9 cellular contexts compared by ENCODE assay signal in the genomic region with DNA sequence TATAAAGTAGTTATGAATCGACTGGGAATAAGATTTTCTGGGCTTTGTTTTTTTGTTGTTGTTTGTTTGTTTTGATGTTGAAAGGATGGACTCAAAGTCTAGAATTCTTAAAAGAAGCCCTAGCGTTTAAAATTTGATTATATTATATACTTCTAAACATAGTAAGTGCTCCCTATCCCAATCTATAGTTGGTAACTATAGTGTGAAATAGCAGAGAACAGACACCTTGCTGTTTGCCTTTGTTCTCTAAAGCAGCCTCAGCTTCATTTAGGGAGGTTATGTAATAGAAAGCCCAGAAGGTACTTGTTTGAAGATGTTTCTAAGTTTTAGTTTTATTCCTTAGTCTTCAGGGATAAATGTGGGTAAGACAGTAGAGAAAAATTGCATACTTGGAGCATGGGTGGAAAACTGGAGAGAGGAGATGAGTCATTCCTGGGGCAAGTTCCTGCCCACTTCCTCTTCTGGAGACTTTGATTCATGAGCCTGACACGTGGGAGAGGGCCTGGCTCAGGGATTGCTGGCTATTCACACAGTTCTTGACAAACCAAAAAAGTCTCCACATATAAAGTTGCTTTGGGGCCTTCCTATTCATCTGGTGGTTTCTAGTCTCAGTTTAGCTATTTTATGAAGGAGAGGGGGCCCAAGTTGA.
DNase-seq lines count a peak whose midpoint lies in the region; ATAC-seq, FAIRE-seq and TF ChIP-seq lines count a peak whose summit lies in the region.
"Had no signal": no experiment of that assay in that cellular context is flagged by ENCODE, and none has a peak within 500 bp of the region (broad histone marks: within the 10 kb centered on the region; RNA-seq: fewer than 3 reads in every experiment).

No MANE protein-coding gene starts in this region.

- POLR2A ChIA-PET in MCF 10A (lab: Yijun Ruan, JAX), result interaction anchor here (0.5 to 1.8 kb wide), 8 partner anchors 9 to 205 kb away, joined by 3 to 9 read pairs (median 3); partner anchors contain the start of gene MYO1B
- POLR2A ChIA-PET in HepG2 (lab: Yijun Ruan, JAX), result no interaction called here

- H3K27ac Mint-ChIP-seq in MCF 10A (ENCODE audit: low read depth, unreplicated experiment), result peak overlapping the region; percentile 57

- TF ChIP-seq EP300 in HepG2 (IDR thresholded peaks at IDR 0.05; ENCODE audit: low read depth in 2 of 2, low read length in 2 of 2), result peak in 1 of 2 experiments; percentile 80; a peak in 2 of 4 replicates
- TF ChIP-seq EP300 in HepG2 (CRISPR knock-in tag; IDR thresholded peaks at IDR 0.05; ENCODE audit: borderline replicate concordance), result peak; percentile 54; the same call in 1 of the 2 replicates

- H3K9me3 ChIP-seq in HepG2 (ENCODE audit: low read length) (no peaks in the 10 kb centered on the region), thoracic aorta (no peaks in the 10 kb centered on the region)
- H3K9me3 ChIP-seq: neutrophil had no signal

- H3K4me3 ChIP-seq in HepG2 (replicated peaks in 1 of 3; ENCODE audit: insufficient read depth in 1 of 3, low read depth in 2 of 3, low read length in 3 of 3) (no peak overlapping the region), thoracic aorta (no peak overlapping the region)

- H2AFZ ChIP-seq in HepG2 (ENCODE audit: low read length), result no peak overlapping the region

- peak; percentile 98 for ATAC-seq in HepG2
- ATAC-seq in thoracic aorta (ENCODE audit: insufficient number of reproducible peaks, low FRiP score, low read depth), result peak; percentile 93

- in situ Hi-C loops in HepG2 (cut with HindIII; ENCODE audit: extremely low pct_ligation_motif_present, low pct_unique_long_range_greater_than_20kb), result no loop called here

- TF ChIP-seq RAD21 in HepG2 (CRISPR knock-in tag; IDR thresholded peaks at IDR 0.05), result no peak

- peaks cover 55% of the 10 kb centered on the region for H3K36me3 Mint-ChIP-seq in MCF 10A (ENCODE audit: insufficient read depth, unreplicated experiment)

- H3K27me3 ChIP-seq in HepG2 (ENCODE audit: control insufficient read depth in 1 of 2, insufficient read depth in 2 of 2, low read length in 2 of 2) (no peaks in the 10 kb centered on the region), thoracic aorta (replicated peaks; ENCODE audit: insufficient read depth) (no peaks in the 10 kb centered on the region)
- H3K27me3 ChIP-seq: neutrophil had no signal

- CTCF ChIA-PET in MCF 10A (lab: Yijun Ruan, JAX) (interaction anchor here (0.7 to 0.9 kb wide), 2 partner anchors 63 to 206 kb away, joined by 3 read pairs; no protein-coding TSS in a partner anchor), HepG2 (lab: Yijun Ruan, JAX; ENCODE audit: low intra/inter-chr PET ratio, low total read pairs) (no interaction called here)

- intact Hi-C loops in MCF 10A (cut with micrococcal nuclease) (loop anchor here (2.0 to 5.0 kb wide), 2 partner anchors 130 to 160 kb away; no protein-coding TSS in a partner anchor), HepG2 (cut with micrococcal nuclease; ENCODE audit: unreplicated experiment) (loop anchor here (2.0 to 10.0 kb wide), 2 partner anchors 128 to 130 kb away; no protein-coding TSS in a partner anchor)

- 45% methylated on average over 3 of the region's 3 CpGs for WGBS in HepG2 (ENCODE audit: low lambda C conversion rate)

- H3K9me3 Mint-ChIP-seq in MCF 10A (ENCODE audit: unreplicated experiment), result no peaks in the 10 kb centered on the region

- H3K4me1 ChIP-seq in HepG2 (ENCODE audit: insufficient read depth, low read length) (peaks cover 44% of the 10 kb centered on the region), thoracic aorta (ENCODE audit: control insufficient read depth in 1 of 2, low read depth in 2 of 2) (peaks cover 14 to 19% of the 10 kb centered on the region in 2 donors)

- no peaks in the 10 kb centered on the region for H3K79me2 ChIP-seq in HepG2 (ENCODE audit: insufficient read depth, low read length)

- no peaks in the 10 kb centered on the region for H4K20me1 ChIP-seq in HepG2 (ENCODE audit: insufficient read depth, low read length)

- no peak overlapping the region for H3K4me3 Mint-ChIP-seq in MCF 10A (ENCODE audit: unreplicated experiment)

- H3K9ac ChIP-seq in HepG2 (ENCODE audit: insufficient read depth, low read depth, low read length), result 0 out of 2 replicates have a peak overlapping the region, but pooled peaks have one; percentile 21

- H3K27ac ChIP-seq in HepG2 (ENCODE audit: extremely low read length, insufficient read depth, low read length) (peak overlapping the region; percentile 52), thoracic aorta (peak overlapping the region in 1 of 2 donors; percentile 72)
- H3K27ac ChIP-seq: neutrophil had no signal

- peaks cover 23% of the 10 kb centered on the region for H3K4me1 Mint-ChIP-seq in MCF 10A (ENCODE audit: insufficient read depth, unreplicated experiment)

- FAIRE-seq in H54 (lab: Jason Lieb, UNC), result peak; percentile 99
- peak; percentile 51 for FAIRE-seq in HepG2 (lab: Jason Lieb, UNC)

- DNase-seq in EL (peak; percentile 94), H54 (ENCODE audit: insufficient read length, low spot score) (peak; percentile 49), NCI-H226 (peak; percentile 94), MCF 10A (ENCODE audit: unreplicated experiment) (peak; percentile 92), HepG2 (ENCODE audit: low spot score) (peak; percentile 86), thoracic aorta (ENCODE audit: low spot score) (peak; percentile 70), NCI-H128 (lab: John Stamatoyannopoulos, UW; ENCODE audit: unreplicated experiment) (no peak), cerebellar nuclear complex (lab: John Stamatoyannopoulos, UW) (no peak)

- H3K4me2 ChIP-seq in HepG2 (ENCODE audit: low read depth, low read length), result peak overlapping the region; percentile 15; the same call in 1 of the 2 replicates

- H3K36me3 ChIP-seq in HepG2 (replicated peaks in 1 of 2; ENCODE audit: control insufficient read depth in 1 of 2, insufficient read depth in 2 of 2, low read length in 2 of 2) (peaks cover 0 to 21% of the 10 kb centered on the region in 2 experiments; a peak in 3 of 5 replicates), thoracic aorta (no peaks in the 10 kb centered on the region)
- H3K36me3 ChIP-seq: neutrophil had no signal

- no peaks in the 10 kb centered on the region for H3K27me3 Mint-ChIP-seq in MCF 10A (ENCODE audit: insufficient read depth, unreplicated experiment)

- BruUV-seq in MCF 10A (replicated peaks; lab: Mats Ljungman, UMichigan) (no TSS peak), HepG2 (replicated peaks; lab: Mats Ljungman, UMichigan) (no TSS peak)

- TF ChIP-seq POLR2A in H54 (IDR thresholded peaks at IDR 0.05; ENCODE audit: low read depth, low read length) (no peak), HepG2 (IDR thresholded peaks at IDR 0.05; ENCODE audit: insufficient read depth in 1 of 2, low read depth in 2 of 2, low read length in 2 of 2) (no peak)

- TF ChIP-seq CTCF in MCF 10A (IDR thresholded peaks at IDR 0.05; ENCODE audit: unreplicated experiment) (no peak), HepG2 (CRISPR knock-in tag; IDR thresholded peaks at IDR 0.05) (no peak), thoracic aorta (IDR thresholded peaks at IDR 0.05) (no peak)

TF ChIP-seq in HepG2, 621 proteins besides CTCF, POLR2A, EP300 and RAD21 (continues in another document):
- TF ChIP-seq, protein P1, sequence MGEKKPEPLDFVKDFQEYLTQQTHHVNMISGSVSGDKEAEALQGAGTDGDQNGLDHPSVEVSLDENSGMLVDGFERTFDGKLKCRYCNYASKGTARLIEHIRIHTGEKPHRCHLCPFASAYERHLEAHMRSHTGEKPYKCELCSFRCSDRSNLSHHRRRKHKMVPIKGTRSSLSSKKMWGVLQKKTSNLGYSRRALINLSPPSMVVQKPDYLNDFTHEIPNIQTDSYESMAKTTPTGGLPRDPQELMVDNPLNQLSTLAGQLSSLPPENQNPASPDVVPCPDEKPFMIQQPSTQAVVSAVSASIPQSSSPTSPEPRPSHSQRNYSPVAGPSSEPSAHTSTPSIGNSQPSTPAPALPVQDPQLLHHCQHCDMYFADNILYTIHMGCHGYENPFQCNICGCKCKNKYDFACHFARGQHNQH (CRISPR knock-in tag; IDR thresholded peaks at IDR 0.05), result peak; percentile 92
- TF ChIP-seq, protein P2, sequence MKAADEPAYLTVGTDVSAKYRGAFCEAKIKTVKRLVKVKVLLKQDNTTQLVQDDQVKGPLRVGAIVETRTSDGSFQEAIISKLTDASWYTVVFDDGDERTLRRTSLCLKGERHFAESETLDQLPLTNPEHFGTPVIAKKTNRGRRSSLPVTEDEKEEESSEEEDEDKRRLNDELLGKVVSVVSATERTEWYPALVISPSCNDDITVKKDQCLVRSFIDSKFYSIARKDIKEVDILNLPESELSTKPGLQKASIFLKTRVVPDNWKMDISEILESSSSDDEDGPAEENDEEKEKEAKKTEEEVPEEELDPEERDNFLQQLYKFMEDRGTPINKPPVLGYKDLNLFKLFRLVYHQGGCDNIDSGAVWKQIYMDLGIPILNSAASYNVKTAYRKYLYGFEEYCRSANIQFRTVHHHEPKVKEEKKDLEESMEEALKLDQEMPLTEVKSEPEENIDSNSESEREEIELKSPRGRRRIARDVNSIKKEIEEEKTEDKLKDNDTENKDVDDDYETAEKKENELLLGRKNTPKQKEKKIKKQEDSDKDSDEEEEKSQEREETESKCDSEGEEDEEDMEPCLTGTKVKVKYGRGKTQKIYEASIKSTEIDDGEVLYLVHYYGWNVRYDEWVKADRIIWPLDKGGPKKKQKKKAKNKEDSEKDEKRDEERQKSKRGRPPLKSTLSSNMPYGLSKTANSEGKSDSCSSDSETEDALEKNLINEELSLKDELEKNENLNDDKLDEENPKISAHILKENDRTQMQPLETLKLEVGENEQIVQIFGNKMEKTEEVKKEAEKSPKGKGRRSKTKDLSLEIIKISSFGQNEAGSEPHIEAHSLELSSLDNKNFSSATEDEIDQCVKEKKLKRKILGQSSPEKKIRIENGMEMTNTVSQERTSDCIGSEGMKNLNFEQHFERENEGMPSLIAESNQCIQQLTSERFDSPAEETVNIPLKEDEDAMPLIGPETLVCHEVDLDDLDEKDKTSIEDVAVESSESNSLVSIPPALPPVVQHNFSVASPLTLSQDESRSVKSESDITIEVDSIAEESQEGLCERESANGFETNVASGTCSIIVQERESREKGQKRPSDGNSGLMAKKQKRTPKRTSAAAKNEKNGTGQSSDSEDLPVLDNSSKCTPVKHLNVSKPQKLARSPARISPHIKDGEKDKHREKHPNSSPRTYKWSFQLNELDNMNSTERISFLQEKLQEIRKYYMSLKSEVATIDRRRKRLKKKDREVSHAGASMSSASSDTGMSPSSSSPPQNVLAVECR (CRISPR knock-in tag; IDR thresholded peaks at IDR 0.05; ENCODE audit: borderline replicate concordance), result no peak; the same call in 1 of the 2 replicates

Comparison
In these comparisons a context has a peak if more than half of its experiments do, and no peak if none do; other contexts are left out.
1. DNase-seq: peak in EL (single experiment), H54 (single experiment), NCI-H226 (single experiment), MCF 10A (single experiment), HepG2 (single experiment) and thoracic aorta (single experiment); none in NCI-H128 (single experiment) and cerebellar nuclear complex (0 of 2).